In the genomic region with DNA sequence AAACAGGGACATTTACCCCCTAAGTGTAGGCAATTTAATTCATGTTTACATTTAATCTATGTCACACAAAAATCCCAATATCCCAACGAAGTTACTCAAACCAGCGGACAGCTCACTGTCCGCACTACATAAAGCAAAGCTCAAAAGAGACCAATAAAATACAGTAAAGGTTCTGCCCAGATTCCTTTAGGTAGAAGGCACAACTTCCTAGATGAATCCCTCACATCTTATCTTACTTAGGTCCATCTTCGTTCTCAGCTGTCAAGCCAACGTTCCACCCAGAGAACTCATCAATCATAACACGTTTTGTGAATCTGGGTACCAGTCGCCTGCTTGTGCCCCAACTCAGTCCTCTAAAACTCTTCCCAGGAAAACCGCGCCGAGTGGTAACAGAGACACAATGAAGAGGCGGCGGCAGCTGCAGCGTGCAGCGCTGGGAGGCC, we compare ENCODE assay signal across 8 cellular contexts. TPM values are rescaled to one million over a fixed set of nuclear protein-coding genes. Genes with fewer than 3 reads are reported as not detected.
DNase-seq lines count a peak whose midpoint lies in the region; ATAC-seq and TF ChIP-seq lines count a peak whose summit lies in the region.

No MANE protein-coding gene starts in this region.

- H3K4me3 ChIP-seq in kidney epithelial cell (ENCODE audit: low read depth, low read length) (peak overlapping the region; percentile 100), thymus (ENCODE audit: low read length) (peak overlapping the region; percentile 99)

- POLR2A ChIA-PET in activated CD4-positive, alpha-beta T cell treated with anti-CD3 and anti-CD28 coated beads, Interleukin-2, amount 10 ng/mL, durations not matched to agents 7 days and 5 days (lab: Charles Lee), result interaction anchor here (0.6 to 2.0 kb wide), 3 partner anchors 55 to 99 kb away, joined by 3 to 14 read pairs (median 3); a partner anchor contains a TSS

- TF ChIP-seq CTCF in kidney epithelial cell (IDR thresholded peaks at IDR 0.05; ENCODE audit: insufficient read depth, low read length, poor library complexity, severe bottlenecking), result no peak

- H3K27me3 Mint-ChIP-seq in activated CD4-positive, alpha-beta T cell treated with anti-CD3 and anti-CD28 coated beads, Interleukin-2, amount 10 ng/mL, durations not matched to agents 7 days and 5 days, result no peaks in the 10 kb centered on the region

- no peak for DNase-seq in activated CD4-positive, alpha-beta T cell treated with anti-CD3 and anti-CD28 coated beads, Interleukin-2, amount 10 ng/mL, durations not matched to agents 7 days and 5 days
- no peak for DNase-seq in activated CD4-positive, alpha-beta T cell treated with anti-CD3 and anti-CD28 coated beads, Interleukin-2, amount 50 U/mL, for 48 hours
- DNase-seq in activated naive CD4-positive, alpha-beta T cell treated with anti-CD3 and anti-CD28 coated beads, Interleukin-2, amount 50 U/mL, for 72 hours (ENCODE audit: low spot score in 2 of 2), result no peak
- DNase-seq in kidney epithelial cell (ENCODE audit: low read depth) (no peak), HCEC 1CT (no peak), mucosa of gallbladder (ENCODE audit: low spot score) (no peak)
- no peak for DNase-seq in activated effector memory CD4-positive, alpha-beta T cell treated with anti-CD3 and anti-CD28 coated beads, Interleukin-2, amount 50 U/mL, for 16 hours

- H3K36me3 ChIP-seq in kidney epithelial cell (ENCODE audit: control insufficient read depth, insufficient read depth, low read length) (peaks cover 3% of the 10 kb centered on the region), thymus (ENCODE audit: control insufficient read depth, insufficient read depth) (peaks cover 12% of the 10 kb centered on the region)

- H3K4me1 ChIP-seq in thymus (ENCODE audit: control insufficient read depth, insufficient read depth, low read length), result peaks cover 20% of the 10 kb centered on the region

- H3K4me3 Mint-ChIP-seq in activated CD4-positive, alpha-beta T cell treated with anti-CD3 and anti-CD28 coated beads, Interleukin-2, amount 10 ng/mL, durations not matched to agents 7 days and 5 days, result peak overlapping the region; percentile 100

- peak overlapping the region; percentile 100 for H3K27ac Mint-ChIP-seq in activated CD4-positive, alpha-beta T cell treated with anti-CD3 and anti-CD28 coated beads, Interleukin-2, amount 10 ng/mL, durations not matched to agents 7 days and 5 days
- peak overlapping the region; percentile 88 to 96 for H3K27ac Mint-ChIP-seq in activated naive CD4-positive, alpha-beta T cell treated with anti-CD3 and anti-CD28 coated beads, Interleukin-2, amount 50 U/mL, for 72 hours

- H3K27ac ChIP-seq in thymus (ENCODE audit: low read depth), result no peak overlapping the region

- no peaks in the 10 kb centered on the region for H3K9me3 Mint-ChIP-seq in activated CD4-positive, alpha-beta T cell treated with anti-CD3 and anti-CD28 coated beads, Interleukin-2, amount 10 ng/mL, durations not matched to agents 7 days and 5 days
- no peaks in the 10 kb centered on the region for H3K9me3 Mint-ChIP-seq in activated naive CD4-positive, alpha-beta T cell treated with anti-CD3 and anti-CD28 coated beads, Interleukin-2, amount 50 U/mL, for 72 hours

- peaks cover 58% of the 10 kb centered on the region for H3K4me1 Mint-ChIP-seq in activated CD4-positive, alpha-beta T cell treated with anti-CD3 and anti-CD28 coated beads, Interleukin-2, amount 10 ng/mL, durations not matched to agents 7 days and 5 days

- WGBS in thymus, result under 1% methylated on average over 14 of the region's 14 CpGs

- ATAC-seq in activated naive CD4-positive, alpha-beta T cell treated with anti-CD3 and anti-CD28 coated beads, Interleukin-2, amount 50 U/mL, for 72 hours, result no peak

- H3K27me3 ChIP-seq in kidney epithelial cell (ENCODE audit: control insufficient read depth, insufficient read depth, low read length) (no peaks in the 10 kb centered on the region), thymus (ENCODE audit: control insufficient read depth, insufficient read depth) (no peaks in the 10 kb centered on the region)

- H3K9me3 ChIP-seq in thymus (ENCODE audit: control insufficient read depth), result no peaks in the 10 kb centered on the region

- peaks cover 62% of the 10 kb centered on the region for H3K36me3 Mint-ChIP-seq in activated CD4-positive, alpha-beta T cell treated with anti-CD3 and anti-CD28 coated beads, Interleukin-2, amount 10 ng/mL, durations not matched to agents 7 days and 5 days (ENCODE audit: low read depth)
- peaks cover 62 to 81% of the 10 kb centered on the region in 2 donors for H3K36me3 Mint-ChIP-seq in activated naive CD4-positive, alpha-beta T cell treated with anti-CD3 and anti-CD28 coated beads, Interleukin-2, amount 50 U/mL, for 72 hours

- CTCF ChIA-PET in activated CD4-positive, alpha-beta T cell treated with anti-CD3 and anti-CD28 coated beads, Interleukin-2, amount 10 ng/mL, durations not matched to agents 7 days and 5 days (lab: Charles Lee), result interaction anchor here (0.6 to 3.9 kb wide), 40 partner anchors 9 to 1192 kb away, joined by 3 to 39 read pairs (median 5); a partner anchor contains a TSS

RNA-seq across cellular contexts. Expression of a gene that starts 1.7 kb away (rescaled TPM):
- total RNA-seq in activated CD4-positive, alpha-beta T cell treated with anti-CD3 and anti-CD28 coated beads, Interleukin-2, amount 10 ng/mL, durations not matched to agents 7 days and 5 days, result 100 to 1,000 TPM; 311 to 320 TPM
- total RNA-seq in activated naive CD4-positive, alpha-beta T cell treated with anti-CD3 and anti-CD28 coated beads, Interleukin-2, amount 50 U/mL, for 72 hours, result 100 to 1,000 TPM; 166 to 309 TPM
- 161 and 185 TPM in 2 replicates for total RNA-seq in kidney epithelial cell
- 341 TPM for polyA plus RNA-seq in thymus
- total RNA-seq in mucosa of gallbladder, result 158 TPM

RNA-seq across cellular contexts. Expression of a gene that starts 1.8 kb away (rescaled TPM):
- 10 to 100 TPM; 32.7 to 34.6 TPM for total RNA-seq in activated CD4-positive, alpha-beta T cell treated with anti-CD3 and anti-CD28 coated beads, Interleukin-2, amount 10 ng/mL, durations not matched to agents 7 days and 5 days
- 10 to 100 TPM; 43.7 to 62.2 TPM for total RNA-seq in activated naive CD4-positive, alpha-beta T cell treated with anti-CD3 and anti-CD28 coated beads, Interleukin-2, amount 50 U/mL, for 72 hours
- 55.3 and 56.3 TPM in 2 replicates for total RNA-seq in kidney epithelial cell
- polyA plus RNA-seq in thymus, result 58.1 TPM
- total RNA-seq in mucosa of gallbladder, result 30.1 TPM

RNA-seq across cellular contexts. Expression of a gene that starts 54.8 kb away (rescaled TPM):
- total RNA-seq in activated CD4-positive, alpha-beta T cell treated with anti-CD3 and anti-CD28 coated beads, Interleukin-2, amount 10 ng/mL, durations not matched to agents 7 days and 5 days, result 100 to 1,000 TPM; 368 to 430 TPM
- total RNA-seq in activated naive CD4-positive, alpha-beta T cell treated with anti-CD3 and anti-CD28 coated beads, Interleukin-2, amount 50 U/mL, for 72 hours, result 100 to 1,000 TPM; 260 to 462 TPM
- 62.8 and 65.5 TPM in 2 replicates for total RNA-seq in kidney epithelial cell
- polyA plus RNA-seq in thymus, result 269 TPM
- total RNA-seq in mucosa of gallbladder, result 123 TPM
